ENCODE assay signal across 17 cellular contexts in the genomic region with DNA sequence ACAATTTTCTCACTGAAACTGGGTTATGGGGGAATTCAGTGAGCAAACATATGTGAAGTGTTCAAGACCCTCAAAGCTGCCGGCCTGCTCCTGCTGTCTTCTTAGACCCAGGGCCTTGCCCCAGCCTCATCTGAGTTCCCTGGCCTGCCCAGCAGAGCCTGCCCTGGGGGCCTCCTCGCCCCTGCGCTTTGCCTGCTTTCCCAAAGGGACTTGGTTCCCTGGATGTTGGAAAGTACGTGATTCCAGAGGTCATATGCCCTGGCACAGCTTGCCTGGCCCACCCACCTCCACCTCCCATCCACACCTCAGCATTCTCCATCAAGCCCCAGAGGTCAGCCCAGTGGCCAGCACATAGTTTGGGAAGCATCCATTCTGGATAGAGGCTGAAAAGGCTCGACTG. TPM values are rescaled to one million over a fixed set of nuclear protein-coding genes. Genes with fewer than 3 reads are reported as not detected.
A peak's percentile ranks its signal among the peaks of the same experiment; 100 is the strongest.
DNase-seq lines count a peak whose midpoint lies in the region; ATAC-seq, FAIRE-seq and TF ChIP-seq lines count a peak whose summit lies in the region.
"Had no signal": no experiment of that assay in that cellular context is flagged by ENCODE, and none has a peak within 500 bp of the region (broad histone marks: within the 10 kb centered on the region; RNA-seq: fewer than 3 reads in every experiment).

No MANE protein-coding gene starts in this region.

- no peak for FAIRE-seq in GM12892 (lab: Jason Lieb, UNC)

- H3K4me3 ChIP-seq in gastroesophageal sphincter, result no peak overlapping the region
- no peak overlapping the region for H3K4me3 ChIP-seq in sigmoid colon
- H3K4me3 ChIP-seq in SJCRH30, result no peak overlapping the region
- H3K4me3 ChIP-seq: Peyer's patch had no signal

- TF ChIP-seq CTCF in brain (conservative IDR thresholded peaks at IDR 0.05) (no peak), gastroesophageal sphincter (IDR thresholded peaks at IDR 0.05) (no peak), sigmoid colon (IDR thresholded peaks at IDR 0.05) (no peak), type B pancreatic cell (conservative IDR thresholded peaks at IDR 0.05) (no peak)

- DNase-seq in sigmoid colon, result no peak
- no peak for DNase-seq in type B pancreatic cell (ENCODE audit: extremely low spot score, unreplicated experiment)
- DNase-seq in SJCRH30, result no peak
- DNase-seq in GM12892 (ENCODE audit: insufficient read length), result no peak
- DNase-seq: BE2C, HFFc6, NCI-H1417 treated with DMSO at 0.1 percent for 48 hours, NCI-H2029, NCI-H2171 treated with DMSO at 0.1 percent for 48 hours, NCI-H774, Peyer's patch, SHP77 had no signal

- intact Hi-C loops in sigmoid colon (cut with DNase I), result no loop called here

- H3K27ac ChIP-seq in gastroesophageal sphincter, result peak overlapping the region in 3 of 4 donors; percentile 62 to 75 (median 70)
- H3K27ac ChIP-seq in sigmoid colon, result peak overlapping the region in 3 of 4 donors; percentile 57 to 66 (median 62)
- no peak overlapping the region for H3K27ac ChIP-seq in SJCRH30

- H3K9me3 Mint-ChIP-seq in brain (no peaks in the 10 kb centered on the region), type B pancreatic cell (no peaks in the 10 kb centered on the region)
- H3K9me3 Mint-ChIP-seq: HFFc6 had no signal

- H3K36me3 ChIP-seq in gastroesophageal sphincter (peaks cover 0 to 21% of the 10 kb centered on the region in 2 donors), sigmoid colon (no peaks in the 10 kb centered on the region), SJCRH30 (no peaks in the 10 kb centered on the region)
- H3K36me3 ChIP-seq: BE2C had no signal

- H3K4me3 Mint-ChIP-seq in brain (no peak overlapping the region), type B pancreatic cell (no peak overlapping the region)
- H3K4me3 Mint-ChIP-seq: HFFc6 had no signal

- H3K4me1 ChIP-seq in gastroesophageal sphincter, result peaks cover 0 to 72% (median 22%) of the 10 kb centered on the region in 3 donors
- H3K4me1 ChIP-seq in sigmoid colon, result peaks cover 0 to 34% (median 6%) of the 10 kb centered on the region in 4 donors
- H3K4me1 ChIP-seq in SJCRH30, result peaks cover 6% of the 10 kb centered on the region; the same call in 1 of the 2 replicates
- H3K4me1 ChIP-seq: BE2C had no signal

- H3K36me3 Mint-ChIP-seq in brain (no peaks in the 10 kb centered on the region), type B pancreatic cell (peaks cover 3% of the 10 kb centered on the region)

- ATAC-seq in gastroesophageal sphincter (no peak), GM18867 (IDR thresholded peaks at IDR 0.05; ENCODE audit: unreplicated experiment) (no peak)

- peak overlapping the region in 4 of 5 experiments; percentile 17 to 52 (median 43) for H3K27ac Mint-ChIP-seq in brain
- peak overlapping the region; percentile 57 for H3K27ac Mint-ChIP-seq in type B pancreatic cell
- H3K27ac Mint-ChIP-seq: HFFc6 had no signal

- TF ChIP-seq EP300 in gastroesophageal sphincter (IDR thresholded peaks at IDR 0.05), result no peak
- no peak for TF ChIP-seq EP300 in sigmoid colon (IDR thresholded peaks at IDR 0.05)

- 76% methylated on average over 4 of the region's 5 CpGs; no CpG with 5 or more reads in 1 of the 2 donors for WGBS in gastroesophageal sphincter (ENCODE audit: low coverage in 1 of 2), 2 donors
- 81 to 83% methylated on average over 5 of the region's 5 CpGs for WGBS in sigmoid colon, 2 donors

- H3K4me1 Mint-ChIP-seq in brain (peaks cover 24% of the 10 kb centered on the region), type B pancreatic cell (ENCODE audit: unreplicated experiment) (peaks cover 36% of the 10 kb centered on the region)

- H3K27me3 Mint-ChIP-seq in brain (no peaks in the 10 kb centered on the region), type B pancreatic cell (peaks cover 3% of the 10 kb centered on the region)

- no peaks in the 10 kb centered on the region for H3K9me3 ChIP-seq in gastroesophageal sphincter
- H3K9me3 ChIP-seq in sigmoid colon, result no peaks in the 10 kb centered on the region
- H3K9me3 ChIP-seq in SJCRH30 (replicated peaks), result no peaks in the 10 kb centered on the region
- H3K9me3 ChIP-seq: BE2C, Peyer's patch had no signal

- no peak for TF ChIP-seq POLR2A in gastroesophageal sphincter (IDR thresholded peaks at IDR 0.05)
- no peak for TF ChIP-seq POLR2A in sigmoid colon (IDR thresholded peaks at IDR 0.05)
- no peak for TF ChIP-seq POLR2A in GM12892 (IDR thresholded peaks at IDR 0.05; ENCODE audit: low read depth, low read length)

- no peaks in the 10 kb centered on the region for H3K27me3 ChIP-seq in gastroesophageal sphincter
- H3K27me3 ChIP-seq in sigmoid colon, result no peaks in the 10 kb centered on the region
- no peaks in the 10 kb centered on the region for H3K27me3 ChIP-seq in SJCRH30
- H3K27me3 ChIP-seq: BE2C, Peyer's patch had no signal

RNA-seq across cellular contexts. Expression of gene POU2F3, which starts 13.7 kb away (rescaled TPM):
- polyA plus RNA-seq in brain (ENCODE audit: insufficient read depth, low read depth, low replicate concordance) (0.58 TPM), sigmoid colon (1 to 10 TPM in 2 of 3 donors, under 1 TPM in 1; 0.92 to 1.8 (median 1.3) TPM)
- total RNA-seq in gastroesophageal sphincter (under 1 TPM in 2 of 4 donors, not detected in 2; 0.27 to 0.46 TPM), sigmoid colon (not detected), type B pancreatic cell (ENCODE audit: low replicate concordance) (1.4 and 4.3 TPM in 2 replicates)
- total RNA-seq in SJCRH30 (2014; rRNA removed; shearing (Covaris generic)), result not detected in 2 replicates
- polyA plus RNA-seq in GM12892 (2012; ENCODE audit: missing spikeins), result 0.68 TPM
- total RNA-seq: HFFc6, NCI-H460 had no signal
- polyA plus RNA-seq: AG04450 had no signal

RNA-seq across cellular contexts. Expression of gene OAF, which starts 15.4 kb away (rescaled TPM):
- polyA plus RNA-seq in brain (ENCODE audit: insufficient read depth, low read depth, low replicate concordance) (13.7 TPM), sigmoid colon (10 to 100 TPM; 51.2 to 94.3 (median 74.7) TPM)
- total RNA-seq in gastroesophageal sphincter (100 to 1,000 TPM in 1 of 4 donors, 10 to 100 TPM in 3; 30.0 to 100 (median 42.4) TPM), sigmoid colon (10 to 100 TPM; 23.5 to 44.3 (median 41.2) TPM), type B pancreatic cell (ENCODE audit: low replicate concordance) (17.1 and 67.5 TPM in 2 replicates)
- 10.6 and 11.2 TPM in 2 replicates for total RNA-seq in SJCRH30 (2014; rRNA removed; shearing (Covaris generic))
- polyA plus RNA-seq in GM12892 (2012; ENCODE audit: missing spikeins), result 0.61 TPM
